16 cellular contexts compared by ENCODE assay signal in genomic region chr22:37911273-37911672, GRCh38. TPM values are rescaled to one million over a fixed set of nuclear protein-coding genes. Genes with fewer than 3 reads are reported as not detected.
DNase-seq lines count a peak whose midpoint lies in the region; ATAC-seq and TF ChIP-seq lines count a peak whose summit lies in the region.
"Had no signal": no experiment of that assay in that cellular context is flagged by ENCODE, and none has a peak within 500 bp of the region (broad histone marks: within the 10 kb centered on the region; RNA-seq: fewer than 3 reads in every experiment).

No MANE protein-coding gene starts in this region.

- H3K4me1 ChIP-seq in HEK293 (ENCODE audit: control insufficient read depth, insufficient read depth, low read length) = peaks cover 4% of the 10 kb centered on the region; the same call in 1 of the 2 replicates

- no peak for DNase-seq in NCI-H526 (lab: John Stamatoyannopoulos, UW)
- DNase-seq in stimulated activated CD4-positive, alpha-beta T cell treated with anti-CD3 and anti-CD28 coated beads, Interleukin-15, amount 100 ng/mL, for 24 hours = no peak
- no peak for DNase-seq in activated CD4-positive, alpha-beta T cell treated with anti-CD3 and anti-CD28 coated beads, Interleukin-2, amount 50 U/mL, for 48 hours
- DNase-seq: activated CD4-positive, CD25-positive, alpha-beta regulatory T cell treated with anti-CD3 and anti-CD28 coated beads, Interleukin-2, amount 50 U/mL, for 72 hours; activated naive CD8-positive, alpha-beta T cell treated with anti-CD3 and anti-CD28 coated beads, Interleukin-2, amount 10 ng/mL, durations not matched to agents 7 days and 5 days; NCI-H2107; NCI-H774; stimulated activated CD4-positive, alpha-beta T cell treated with anti-CD3 and anti-CD28 coated beads, Interleukin-4, amount 100 ng/mL, for 24 hours had no signal

- H3K27me3 Mint-ChIP-seq in activated T-helper 17 cell treated with anti-CD3 and anti-CD28 coated beads, Interleukin-2, amount 50 U/mL, for 72 hours = no peaks in the 10 kb centered on the region
- H3K27me3 Mint-ChIP-seq: activated naive CD8-positive, alpha-beta T cell treated with anti-CD3 and anti-CD28 coated beads, Interleukin-2, amount 10 ng/mL, durations not matched to agents 7 days and 5 days had no signal

- H3K4me1 Mint-ChIP-seq in activated T-helper 17 cell treated with anti-CD3 and anti-CD28 coated beads, Interleukin-2, amount 50 U/mL, for 72 hours = peaks cover 10% of the 10 kb centered on the region

- POLR2A ChIA-PET in HEK293 (lab: Yijun Ruan, JAX) = interaction anchor here (0.6 kb wide), 1 partner anchor 26 kb away, joined by 5 read pairs; no protein-coding TSS in a partner anchor

- CTCF ChIA-PET in HEK293 (lab: Yijun Ruan, JAX) = no interaction called here

- no peak overlapping the region for H3K27ac ChIP-seq in HEK293 (ENCODE audit: extremely low read depth, low read depth, low read length)
- peak overlapping the region; percentile 84 for H3K27ac ChIP-seq in layer of hippocampus (ENCODE audit: low read depth, low read length)
- H3K27ac ChIP-seq in skin epidermis = peak overlapping the region in 12 of 21 experiments; percentile 2 to 74 (median 50)
- H3K27ac ChIP-seq: hepatocyte had no signal

- peak overlapping the region; percentile 77 for H3K27ac Mint-ChIP-seq in activated T-helper 17 cell treated with anti-CD3 and anti-CD28 coated beads, Interleukin-2, amount 50 U/mL, for 72 hours

- H3K4me3 ChIP-seq in HEK293 (ENCODE audit: low read depth, low read length) (no peak overlapping the region), skin epidermis (no peak overlapping the region)
- H3K4me3 ChIP-seq: hepatocyte had no signal

- no peak overlapping the region for H3K4me3 Mint-ChIP-seq in activated T-helper 17 cell treated with anti-CD3 and anti-CD28 coated beads, Interleukin-2, amount 50 U/mL, for 72 hours
- H3K4me3 Mint-ChIP-seq: activated naive CD8-positive, alpha-beta T cell treated with anti-CD3 and anti-CD28 coated beads, Interleukin-2, amount 10 ng/mL, durations not matched to agents 7 days and 5 days had no signal

- no peaks in the 10 kb centered on the region for H3K9me3 ChIP-seq in HEK293 (ENCODE audit: control insufficient read depth, insufficient read depth, low read depth, low read length)

- ATAC-seq in activated T-helper 17 cell treated with anti-CD3 and anti-CD28 coated beads, Interleukin-2, amount 50 U/mL, for 72 hours (replicated peaks) = no peak
- ATAC-seq in HG03039 (IDR thresholded peaks at IDR 0.05; ENCODE audit: unreplicated experiment) = no peak

- peaks cover 24 to 63% of the 10 kb centered on the region in 2 experiments; a peak in 2 of 3 replicates for H3K36me3 ChIP-seq in HEK293 (ENCODE audit: control insufficient read depth in 2 of 2, insufficient read depth in 1 of 2, low read length in 2 of 2)

- no peaks in the 10 kb centered on the region for H3K27me3 ChIP-seq in layer of hippocampus (ENCODE audit: control insufficient read depth, insufficient read depth, low read length)
- H3K27me3 ChIP-seq: hepatocyte had no signal

- no peaks in the 10 kb centered on the region for H3K9me3 Mint-ChIP-seq in activated T-helper 17 cell treated with anti-CD3 and anti-CD28 coated beads, Interleukin-2, amount 50 U/mL, for 72 hours
- H3K9me3 Mint-ChIP-seq: activated naive CD8-positive, alpha-beta T cell treated with anti-CD3 and anti-CD28 coated beads, Interleukin-2, amount 10 ng/mL, durations not matched to agents 7 days and 5 days had no signal

- peaks cover 14% of the 10 kb centered on the region for H3K36me3 Mint-ChIP-seq in activated T-helper 17 cell treated with anti-CD3 and anti-CD28 coated beads, Interleukin-2, amount 50 U/mL, for 72 hours (ENCODE audit: low read depth)
- H3K36me3 Mint-ChIP-seq: activated naive CD8-positive, alpha-beta T cell treated with anti-CD3 and anti-CD28 coated beads, Interleukin-2, amount 10 ng/mL, durations not matched to agents 7 days and 5 days had no signal

- no peak for TF ChIP-seq CTCF in HEK293 (tag by site-specific recombination; IDR thresholded peaks at IDR 0.05)

TF ChIP-seq in HEK293, 187 proteins besides CTCF, POLR2A, EP300 and RAD21 (continues in another document):
- TF ChIP-seq ZNF202 (tag by site-specific recombination; IDR thresholded peaks at IDR 0.05; ENCODE audit: borderline replicate concordance) (no peak), GLIS2 (tag by site-specific recombination; IDR thresholded peaks at IDR 0.05) (0 out of 2 replicates have a peak, but pooled peaks have one; percentile 35), ZNF112 (tag by site-specific recombination; IDR thresholded peaks at IDR 0.05) (no peak), ZIC2 (tag by site-specific recombination; IDR thresholded peaks at IDR 0.05) (0 out of 2 replicates have a peak, but pooled peaks have one; percentile 21), GLIS1 (tag by site-specific recombination; IDR thresholded peaks at IDR 0.05) (peak; percentile 78), ZNF302 (tag by site-specific recombination; IDR thresholded peaks at IDR 0.05; ENCODE audit: low read depth) (no peak), ZNF266 (tag by site-specific recombination; IDR thresholded peaks at IDR 0.05; ENCODE audit: low read depth) (no peak), SCRT1 (tag by site-specific recombination; IDR thresholded peaks at IDR 0.05; ENCODE audit: borderline replicate concordance) (no peak), ZNF792 (tag by site-specific recombination; IDR thresholded peaks at IDR 0.05) (no peak), REPIN1 (tag by site-specific recombination; IDR thresholded peaks at IDR 0.05; ENCODE audit: low read depth) (no peak), ZBTB17 (tag by site-specific recombination; IDR thresholded peaks at IDR 0.05) (no peak), ZNF791 (tag by site-specific recombination; IDR thresholded peaks at IDR 0.05) (no peak)
- TF ChIP-seq, protein P1, sequence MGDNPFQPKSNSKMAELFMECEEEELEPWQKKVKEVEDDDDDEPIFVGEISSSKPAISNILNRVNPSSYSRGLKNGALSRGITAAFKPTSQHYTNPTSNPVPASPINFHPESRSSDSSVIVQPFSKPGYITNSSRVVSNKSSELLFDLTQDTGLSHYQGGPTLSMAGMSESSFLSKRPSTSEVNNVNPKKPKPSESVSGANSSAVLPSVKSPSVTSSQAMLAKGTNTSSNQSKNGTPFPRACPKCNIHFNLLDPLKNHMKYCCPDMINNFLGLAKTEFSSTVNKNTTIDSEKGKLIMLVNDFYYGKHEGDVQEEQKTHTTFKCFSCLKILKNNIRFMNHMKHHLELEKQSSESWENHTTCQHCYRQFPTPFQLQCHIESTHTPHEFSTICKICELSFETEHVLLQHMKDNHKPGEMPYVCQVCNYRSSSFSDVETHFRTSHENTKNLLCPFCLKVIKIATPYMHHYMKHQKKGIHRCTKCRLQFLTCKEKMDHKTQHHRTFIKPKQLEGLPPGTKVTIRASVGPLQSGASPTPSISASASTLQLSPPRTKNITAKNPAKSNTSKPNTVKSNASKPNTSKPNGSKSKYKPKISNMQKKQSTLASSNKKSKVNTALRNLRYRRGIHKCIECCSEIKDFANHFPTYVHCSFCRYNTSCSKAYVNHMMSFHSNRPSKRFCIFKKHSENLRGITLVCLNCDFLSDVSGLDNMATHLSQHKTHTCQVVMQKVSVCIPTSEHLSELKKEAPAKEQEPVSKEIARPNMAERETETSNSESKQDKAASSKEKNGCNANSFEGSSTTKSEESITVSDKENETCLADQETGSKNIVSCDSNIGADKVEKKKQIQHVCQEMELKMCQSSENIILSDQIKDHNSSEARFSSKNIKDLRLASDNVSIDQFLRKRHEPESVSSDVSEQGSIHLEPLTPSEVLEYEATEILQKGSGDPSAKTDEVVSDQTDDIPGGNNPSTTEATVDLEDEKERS (tag by site-specific recombination; IDR thresholded peaks at IDR 0.05) = no peak
- TF ChIP-seq, protein P2, sequence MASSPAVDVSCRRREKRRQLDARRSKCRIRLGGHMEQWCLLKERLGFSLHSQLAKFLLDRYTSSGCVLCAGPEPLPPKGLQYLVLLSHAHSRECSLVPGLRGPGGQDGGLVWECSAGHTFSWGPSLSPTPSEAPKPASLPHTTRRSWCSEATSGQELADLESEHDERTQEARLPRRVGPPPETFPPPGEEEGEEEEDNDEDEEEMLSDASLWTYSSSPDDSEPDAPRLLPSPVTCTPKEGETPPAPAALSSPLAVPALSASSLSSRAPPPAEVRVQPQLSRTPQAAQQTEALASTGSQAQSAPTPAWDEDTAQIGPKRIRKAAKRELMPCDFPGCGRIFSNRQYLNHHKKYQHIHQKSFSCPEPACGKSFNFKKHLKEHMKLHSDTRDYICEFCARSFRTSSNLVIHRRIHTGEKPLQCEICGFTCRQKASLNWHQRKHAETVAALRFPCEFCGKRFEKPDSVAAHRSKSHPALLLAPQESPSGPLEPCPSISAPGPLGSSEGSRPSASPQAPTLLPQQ (tag by site-specific recombination; IDR thresholded peaks at IDR 0.05) = 0 out of 2 replicates have a peak, but pooled peaks have one; percentile 8
- TF ChIP-seq, protein P3, sequence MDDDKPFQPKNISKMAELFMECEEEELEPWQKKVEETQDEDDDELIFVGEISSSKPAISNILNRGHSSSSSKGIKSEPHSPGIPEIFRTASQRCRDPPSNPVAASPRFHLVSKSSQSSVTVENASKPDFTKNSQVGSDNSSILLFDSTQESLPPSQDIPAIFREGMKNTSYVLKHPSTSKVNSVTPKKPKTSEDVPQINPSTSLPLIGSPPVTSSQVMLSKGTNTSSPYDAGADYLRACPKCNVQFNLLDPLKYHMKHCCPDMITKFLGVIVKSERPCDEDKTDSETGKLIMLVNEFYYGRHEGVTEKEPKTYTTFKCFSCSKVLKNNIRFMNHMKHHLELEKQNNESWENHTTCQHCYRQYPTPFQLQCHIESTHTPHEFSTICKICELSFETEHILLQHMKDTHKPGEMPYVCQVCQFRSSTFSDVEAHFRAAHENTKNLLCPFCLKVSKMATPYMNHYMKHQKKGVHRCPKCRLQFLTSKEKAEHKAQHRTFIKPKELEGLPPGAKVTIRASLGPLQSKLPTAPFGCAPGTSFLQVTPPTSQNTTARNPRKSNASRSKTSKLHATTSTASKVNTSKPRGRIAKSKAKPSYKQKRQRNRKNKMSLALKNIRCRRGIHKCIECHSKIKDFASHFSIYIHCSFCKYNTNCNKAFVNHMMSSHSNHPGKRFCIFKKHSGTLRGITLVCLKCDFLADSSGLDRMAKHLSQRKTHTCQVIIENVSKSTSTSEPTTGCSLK (tag by site-specific recombination; IDR thresholded peaks at IDR 0.05) = no peak

RNA-seq across cellular contexts. Expression of gene MICALL1, which starts 5.2 kb away (rescaled TPM):
- total RNA-seq in activated T-helper 17 cell treated with anti-CD3 and anti-CD28 coated beads, Interleukin-2, amount 50 U/mL, for 72 hours = 10 to 100 TPM; 10.3 to 15.9 TPM

RNA-seq across cellular contexts. Expression of gene C22orf23, which starts 42.1 kb away (rescaled TPM):
- under 1 TPM in 1 of 2 donors, not detected in 1; 0.84 TPM for total RNA-seq in activated T-helper 17 cell treated with anti-CD3 and anti-CD28 coated beads, Interleukin-2, amount 50 U/mL, for 72 hours
- total RNA-seq: activated naive CD8-positive, alpha-beta T cell treated with anti-CD3 and anti-CD28 coated beads, Interleukin-2, amount 10 ng/mL, durations not matched to agents 7 days and 5 days; epithelial cell of proximal tubule; T-helper 1 cell treated with Interleukin-12 subunit alpha and Interleukin-12 subunit beta and Interleukin-4 antibody, amounts not matched to agents 30 ng/mL and 1 ng/mL, for 36 hours had no signal

RNA-seq across cellular contexts. Expression of gene POLR2F, which starts 42.2 kb away (rescaled TPM):
- total RNA-seq in activated T-helper 17 cell treated with anti-CD3 and anti-CD28 coated beads, Interleukin-2, amount 50 U/mL, for 72 hours = 10 to 100 TPM; 48.1 to 95.1 TPM
